In the genomic region with DNA sequence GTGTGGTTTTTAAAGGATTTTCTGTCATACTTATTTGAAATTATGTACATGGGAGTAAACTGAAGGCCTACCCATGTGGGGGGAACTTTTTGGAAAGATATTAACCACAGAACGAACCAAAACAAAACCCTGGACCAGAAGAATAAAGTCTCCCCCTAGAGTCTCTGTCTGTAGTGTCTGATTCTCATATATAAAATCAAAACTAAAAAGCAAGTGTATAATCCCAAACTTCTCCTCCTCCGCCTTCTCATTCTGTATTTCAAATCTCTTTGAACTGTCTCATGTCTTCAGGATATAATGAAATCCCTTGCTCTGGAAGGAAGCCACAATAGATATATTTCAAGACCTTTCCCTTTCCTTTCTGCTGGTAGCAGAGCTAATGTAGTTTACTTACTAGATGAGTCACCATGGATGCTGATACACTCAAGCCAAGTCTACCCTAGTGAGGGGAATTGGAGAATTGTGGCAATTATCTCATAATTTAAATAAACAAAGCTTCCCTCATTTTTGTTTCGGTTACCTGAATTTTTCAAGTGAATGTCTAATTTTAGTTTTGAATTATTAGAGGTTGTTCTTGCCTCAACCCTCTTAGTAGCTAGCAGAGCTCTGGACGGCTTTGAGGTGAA, we compare ENCODE assay signal across 13 cellular contexts. TPM values are rescaled to one million over a fixed set of nuclear protein-coding genes. Genes with fewer than 3 reads are reported as not detected.
DNase-seq lines count a peak whose midpoint lies in the region; TF ChIP-seq lines count a peak whose summit lies in the region.
"Had no signal": no experiment of that assay in that cellular context is flagged by ENCODE, and none has a peak within 500 bp of the region (broad histone marks: within the 10 kb centered on the region; RNA-seq: fewer than 3 reads in every experiment).

No MANE protein-coding gene starts in this region.

- H3K27me3 Mint-ChIP-seq in chondrocyte (ENCODE audit: low read depth) = peaks cover 48% of the 10 kb centered on the region

- peaks cover 2% of the 10 kb centered on the region for H3K36me3 Mint-ChIP-seq in chondrocyte (ENCODE audit: low read depth)
- H3K36me3 Mint-ChIP-seq: CD4-positive, alpha-beta memory T cell had no signal

- TF ChIP-seq CTCF in cardiac fibroblast (IDR thresholded peaks at IDR 0.05; ENCODE audit: low read depth, low read length) (no peak), chondrocyte (IDR thresholded peaks at IDR 0.05) (no peak)

- H3K9me3 Mint-ChIP-seq in chondrocyte (ENCODE audit: low read depth) = no peaks in the 10 kb centered on the region
- H3K9me3 Mint-ChIP-seq: CD4-positive, alpha-beta memory T cell had no signal

- DNase-seq in DMS153 treated with DMSO at 0.1 percent for 48 hours (lab: John Stamatoyannopoulos, UW; ENCODE audit: unreplicated experiment) (peak; percentile 11), LoVo (ENCODE audit: low spot score) (peak; percentile 49), cardiac fibroblast (ENCODE audit: low read depth in 2 of 2) (peak; percentile 42 to 62), myocyte (ENCODE audit: low read depth) (peak; percentile 31), chondrocyte (ENCODE audit: low spot score) (no peak), amniotic stem cell (lab: John Stamatoyannopoulos, UW) (no peak), pons (ENCODE audit: low spot score) (no peak), CD1c-positive myeloid dendritic cell (ENCODE audit: extremely low spot score) (no peak)
- DNase-seq: left cardiac atrium, testis had no signal

- H3K4me1 Mint-ChIP-seq in chondrocyte (ENCODE audit: low read depth) = peaks cover 3% of the 10 kb centered on the region
- H3K4me1 Mint-ChIP-seq: CD4-positive, alpha-beta memory T cell had no signal

- H3K4me3 Mint-ChIP-seq in chondrocyte (ENCODE audit: unreplicated experiment) = no peak overlapping the region
- H3K4me3 Mint-ChIP-seq: CD4-positive, alpha-beta memory T cell had no signal

- H3K27ac Mint-ChIP-seq in chondrocyte (ENCODE audit: unreplicated experiment) = no peak overlapping the region
- H3K27ac Mint-ChIP-seq: progenitor cell of endocrine pancreas had no signal

- H3K4me3 ChIP-seq in cardiac fibroblast (replicated peaks in 1 of 2; ENCODE audit: low read depth in 2 of 2, low read length in 2 of 2) = no peak overlapping the region
- H3K4me3 ChIP-seq: GM12878, testis had no signal

RNA-seq across cellular contexts. Expression of gene CCDC93, which starts 33.5 kb away (rescaled TPM):
- total RNA-seq in myocyte (16.2 and 17.4 TPM in 2 replicates), chondrocyte (22.0 to 22.8 TPM (median 22.3 TPM) in 3 replicates)
- 16.0 TPM for polyA plus RNA-seq in myocyte (2012)

RNA-seq across cellular contexts. Expression of gene INSIG2, which starts 40.9 kb away (rescaled TPM):
- total RNA-seq in myocyte = 8.5 and 9.6 TPM in 2 replicates
- polyA plus RNA-seq in myocyte (2012) = 18.2 TPM
- total RNA-seq in chondrocyte = 24.7 to 27.7 TPM (median 25.0 TPM) in 3 replicates

Comparison
In these comparisons a context has a peak if more than half of its experiments do, and no peak if none do; other contexts are left out.
1. DNase-seq: peak in DMS153 treated with DMSO at 0.1 percent for 48 hours (single experiment), LoVo (single experiment), cardiac fibroblast (2 of 2) and myocyte (single experiment); none in chondrocyte (single experiment), amniotic stem cell (single experiment), pons (single experiment) and CD1c-positive myeloid dendritic cell (single experiment).